1 cellular context compared by ENCODE assay signal in genomic region chr15:44726136-44726535, GRCh38.
TF ChIP-seq lines count a peak whose summit lies in the region.

No MANE protein-coding gene starts in this region.

TF ChIP-seq in K562, 482 proteins besides CTCF, POLR2A, EP300 and RAD21:
- TF ChIP-seq MIER1 (IDR thresholded peaks at IDR 0.05; ENCODE audit: low read depth) (0 out of 2 replicates have a peak, but pooled peaks have one; percentile 20), IRF9 (tag; IDR thresholded peaks at IDR 0.05) (0 out of 2 replicates have a peak, but pooled peaks have one; percentile 10), MECOM (CRISPR knock-in tag; IDR thresholded peaks at IDR 0.05) (no peak), ZNF395 (CRISPR knock-in tag; IDR thresholded peaks at IDR 0.05) (no peak), ATF3 (IDR thresholded peaks at IDR 0.05) (no peak), ATF3 (CRISPR knock-in tag; conservative IDR thresholded peaks at IDR 0.05) (0 out of 2 replicates have a peak, but pooled peaks have one; percentile 6), MAFF (IDR thresholded peaks at IDR 0.05; ENCODE audit: low read length) (no peak), NFRKB (IDR thresholded peaks at IDR 0.05; ENCODE audit: low read depth) (0 out of 2 replicates have a peak, but pooled peaks have one; percentile 19)
TF ChIP-seq in K562: peak in this region for 4.
